Comparison of ENCODE assay signal across 12 cellular contexts in genomic region chr1:63731117-63732043, GRCh38. TPM values are rescaled to one million over a fixed set of nuclear protein-coding genes. Genes with fewer than 3 reads are reported as not detected.
DNase-seq lines count a peak whose midpoint lies in the region; ATAC-seq and TF ChIP-seq lines count a peak whose summit lies in the region.
"Had no signal": no experiment of that assay in that cellular context is flagged by ENCODE, and none has a peak within 500 bp of the region (broad histone marks: within the 10 kb centered on the region; RNA-seq: fewer than 3 reads in every experiment).

No MANE protein-coding gene starts in this region.

- WGBS in endodermal cell (ENCODE audit: insufficient coverage in 1 of 2, insufficient read length in 1 of 2), 2 experiments, result 88 to 98% methylated on average over 4 to 9 of the region's 9 CpGs

- H3K27me3 Mint-ChIP-seq in endodermal cell (ENCODE audit: insufficient read depth) (no peaks in the 10 kb centered on the region), mesothelial cell of epicardium (ENCODE audit: low read depth) (no peaks in the 10 kb centered on the region)

- POLR2A ChIA-PET in AG04450 (lab: Yijun Ruan, JAX), result no interaction called here

- no peaks in the 10 kb centered on the region for H3K27me3 ChIP-seq in AG04450 (ENCODE audit: control insufficient read depth, insufficient read depth, low read length)
- no peaks in the 10 kb centered on the region for H3K27me3 ChIP-seq in endodermal cell (ENCODE audit: control insufficient read depth, insufficient read depth, low read length, poor library complexity, severe bottlenecking)

- peaks cover 6% of the 10 kb centered on the region; the same call in 1 of the 2 replicates for H3K9me3 ChIP-seq in AG04450 (ENCODE audit: control insufficient read depth, insufficient read depth, low read length)
- H3K9me3 ChIP-seq in endodermal cell (ENCODE audit: control insufficient read depth, low read length), result peaks cover 29% of the 10 kb centered on the region

- no peaks in the 10 kb centered on the region for H3K4me1 ChIP-seq in endodermal cell (ENCODE audit: control insufficient read depth, insufficient read depth, low read length)

- CTCF ChIA-PET in AG04450 (lab: Charles Lee), result no interaction called here

- peaks cover 29% of the 10 kb centered on the region for H3K9me3 Mint-ChIP-seq in endodermal cell
- peaks cover 22% of the 10 kb centered on the region for H3K9me3 Mint-ChIP-seq in mesothelial cell of epicardium
- H3K9me3 Mint-ChIP-seq: CD8-positive, alpha-beta T cell had no signal

- ATAC-seq in HG02852 (IDR thresholded peaks at IDR 0.05; ENCODE audit: unreplicated experiment), result no peak
- no peak for ATAC-seq in GM19467 (IDR thresholded peaks at IDR 0.05; ENCODE audit: unreplicated experiment)
- ATAC-seq: CD8-positive, alpha-beta T cell had no signal

- H3K4me3 Mint-ChIP-seq in endodermal cell, result no peak overlapping the region
- H3K4me3 Mint-ChIP-seq in mesothelial cell of epicardium, result no peak overlapping the region
- H3K4me3 Mint-ChIP-seq: activated CD4-positive, alpha-beta T cell treated with anti-CD3 and anti-CD28 coated beads, Interleukin-2, amount 10 ng/mL, durations not matched to agents 7 days and 5 days; CD8-positive, alpha-beta T cell had no signal

- H3K4me3 ChIP-seq in AG04450 (ENCODE audit: low read depth, low read length) (peak overlapping the region; percentile 10; the same call in 1 of the 2 replicates), endodermal cell (ENCODE audit: low read length) (no peak overlapping the region)

- DNase-seq in AG04450 (ENCODE audit: low read depth, low spot score) (peak; percentile 63), endodermal cell (peak; percentile 48), mesothelial cell of epicardium (ENCODE audit: low spot score in 2 of 2, unreplicated experiment in 2 of 2) (no peak), SK-N-DZ (ENCODE audit: low spot score) (no peak)
- no peak for DNase-seq in activated CD4-positive, alpha-beta T cell treated with anti-CD3 and anti-CD28 coated beads for 1 hour
- DNase-seq: activated CD4-positive, alpha-beta T cell treated with anti-CD3 and anti-CD28 coated beads, Interleukin-2, amount 10 ng/mL, durations not matched to agents 7 days and 5 days; CD8-positive, alpha-beta T cell; NCI-H1694; stimulated activated CD4-positive, alpha-beta T cell treated with anti-CD3 and anti-CD28 coated beads, Interleukin-4, amount 100 ng/mL, for 24 hours had no signal

- H3K27ac Mint-ChIP-seq in endodermal cell (peak overlapping the region; percentile 74), mesothelial cell of epicardium (peak overlapping the region; percentile 22)
- H3K27ac Mint-ChIP-seq: activated CD4-positive, alpha-beta T cell treated with anti-CD3 and anti-CD28 coated beads, Interleukin-2, amount 10 ng/mL, durations not matched to agents 7 days and 5 days; CD8-positive, alpha-beta T cell had no signal

- TF ChIP-seq EP300 in Ishikawa (IDR thresholded peaks at IDR 0.05; ENCODE audit: borderline replicate concordance), result no peak; the same call in 1 of the 2 replicates

- H3K4me1 Mint-ChIP-seq in endodermal cell (peaks cover 31% of the 10 kb centered on the region), mesothelial cell of epicardium (peaks cover 18% of the 10 kb centered on the region)
- H3K4me1 Mint-ChIP-seq: activated CD4-positive, alpha-beta T cell treated with anti-CD3 and anti-CD28 coated beads, Interleukin-2, amount 10 ng/mL, durations not matched to agents 7 days and 5 days had no signal

- no peaks in the 10 kb centered on the region for H3K36me3 ChIP-seq in endodermal cell (ENCODE audit: control insufficient read depth, insufficient read depth, low read length)

- no peak for TF ChIP-seq CTCF in AG04450 (IDR thresholded peaks at IDR 0.05; ENCODE audit: low read depth, low read length)
- no peak for TF ChIP-seq CTCF in endodermal cell (conservative IDR thresholded peaks at IDR 0.05)
- no peak for TF ChIP-seq CTCF in mesothelial cell of epicardium (IDR thresholded peaks at IDR 0.05; ENCODE audit: unreplicated experiment)

- H3K36me3 Mint-ChIP-seq in endodermal cell (ENCODE audit: low read depth), result no peaks in the 10 kb centered on the region
- peaks cover 8% of the 10 kb centered on the region for H3K36me3 Mint-ChIP-seq in mesothelial cell of epicardium
- H3K36me3 Mint-ChIP-seq: CD8-positive, alpha-beta T cell had no signal

- no peak; the same call in 1 of the 2 replicates for TF ChIP-seq RAD21 in Ishikawa (IDR thresholded peaks at IDR 0.05; ENCODE audit: low read depth)

- no peak overlapping the region for H3K9ac ChIP-seq in endodermal cell (ENCODE audit: extremely low read depth, low read length, poor library complexity, severe bottlenecking)

- H3K27ac ChIP-seq in AG04450 (ENCODE audit: low read depth, low read length) (peak overlapping the region; percentile 31), endodermal cell (ENCODE audit: low read depth, low read length) (no peak overlapping the region)

TF ChIP-seq in Ishikawa, 13 proteins besides CTCF, POLR2A, EP300 and RAD21:
- TF ChIP-seq NFIC (IDR thresholded peaks at IDR 0.05), result 0 out of 2 replicates have a peak, but pooled peaks have one; percentile 19
- TF ChIP-seq EGR1 (IDR thresholded peaks at IDR 0.05), result no peak
- peak; percentile 92 for TF ChIP-seq TEAD4 (IDR thresholded peaks at IDR 0.05)
- no peak for TF ChIP-seq TCF12 (IDR thresholded peaks at IDR 0.05; ENCODE audit: low read depth)

RNA-seq across cellular contexts. Expression of gene ROR1, which starts 42.4 kb away (rescaled TPM):
- polyA plus RNA-seq in AG04450 (2011; rRNA removed), result 7.1 and 7.3 TPM in 2 replicates
- 12.2 and 14.9 TPM in 2 replicates for polyA minus RNA-seq in AG04450 (2011; rRNA and poly(A)+ RNA removed)
- 10 to 100 TPM; 77.4 to 77.9 TPM for total RNA-seq in endodermal cell
- polyA plus RNA-seq in endodermal cell (2013, experiment 1 of 2), result 28.6 TPM
- 27.2 TPM for polyA plus RNA-seq in endodermal cell (2013, experiment 2 of 2)
- total RNA-seq in mesothelial cell of epicardium, result 76.0 to 89.9 TPM (median 81.4 TPM) in 3 replicates
- 5.1 and 6.5 TPM in 2 replicates for polyA plus RNA-seq in SK-N-DZ (2014; cell fraction: cytosol; rRNA removed)
- polyA plus RNA-seq in SK-N-DZ (2014; cell fraction: nucleus; rRNA removed), result 2.3 and 2.8 TPM in 2 replicates
- total RNA-seq: activated CD4-positive, alpha-beta T cell treated with anti-CD3 and anti-CD28 coated beads, Interleukin-2, amount 10 ng/mL, durations not matched to agents 7 days and 5 days; CD8-positive, alpha-beta T cell had no signal

Comparison
In these comparisons a context has a peak if more than half of its experiments do, and no peak if none do; other contexts are left out.
1. DNase-seq: peak in AG04450 (single experiment) and endodermal cell (single experiment); none in mesothelial cell of epicardium (0 of 2), SK-N-DZ (single experiment) and activated CD4-positive, alpha-beta T cell treated with anti-CD3 and anti-CD28 coated beads for 1 hour (single experiment).